ENCODE assay signal across 2 cellular contexts in genomic region chr22:19873138-19873959, GRCh38.
A peak's percentile ranks its signal among the peaks of the same experiment; 100 is the strongest.
TF ChIP-seq lines count a peak whose summit lies in the region.

No MANE protein-coding gene starts in this region.

TF ChIP-seq in SK-N-SH, 30 proteins besides CTCF, POLR2A, EP300 and RAD21 (continued from another document):
- TF ChIP-seq REST (IDR thresholded peaks at IDR 0.05; ENCODE audit: low read depth, low read length): no peak
- no peak for TF ChIP-seq JUND (IDR thresholded peaks at IDR 0.05)
- TF ChIP-seq TAF1 (IDR thresholded peaks at IDR 0.05; ENCODE audit: borderline replicate concordance, low read depth, low read length): no peak
- no peak for TF ChIP-seq IRF3 (IDR thresholded peaks at IDR 0.05; ENCODE audit: low read depth, low read length)
- no peak for TF ChIP-seq TCF12 (IDR thresholded peaks at IDR 0.05)
- no peak for TF ChIP-seq RCOR1 (IDR thresholded peaks at IDR 0.05; ENCODE audit: low read length)
- no peak for TF ChIP-seq MXI1 (IDR thresholded peaks at IDR 0.05; ENCODE audit: low read depth, low read length)
- TF ChIP-seq USF1 (IDR thresholded peaks at IDR 0.05; ENCODE audit: borderline replicate concordance, low read depth): no peak
- TF ChIP-seq GABPA (IDR thresholded peaks at IDR 0.05; ENCODE audit: low read depth): no peak
- TF ChIP-seq SMC3 (IDR thresholded peaks at IDR 0.05; ENCODE audit: low read depth, low read length): no peak
- no peak for TF ChIP-seq TEAD4 (IDR thresholded peaks at IDR 0.05; ENCODE audit: borderline replicate concordance, insufficient read depth)
- TF ChIP-seq MEF2A (IDR thresholded peaks at IDR 0.05; ENCODE audit: borderline replicate concordance, low read depth): no peak

TF ChIP-seq in HEK293, 187 proteins besides CTCF, POLR2A, EP300 and RAD21 (continued from another document and continues in another):
- TF ChIP-seq PRDM10 (tag by site-specific recombination; IDR thresholded peaks at IDR 0.05): no peak
- TF ChIP-seq ZNF223 (tag by site-specific recombination; IDR thresholded peaks at IDR 0.05): no peak
- TF ChIP-seq BCL11B (tag by site-specific recombination; IDR thresholded peaks at IDR 0.05; ENCODE audit: low read depth): no peak
- TF ChIP-seq ZBTB17 (tag by site-specific recombination; IDR thresholded peaks at IDR 0.05): no peak
- TF ChIP-seq ZFP69B (tag by site-specific recombination; IDR thresholded peaks at IDR 0.05): no peak
- TF ChIP-seq ZNF518A (tag by site-specific recombination; conservative IDR thresholded peaks at IDR 0.05; ENCODE audit: low read depth): no peak
- no peak for TF ChIP-seq ZNF280C (tag by site-specific recombination; IDR thresholded peaks at IDR 0.05)
- peak; percentile 43; the same call in 1 of the 2 replicates for TF ChIP-seq ZBTB11 (tag by site-specific recombination; conservative IDR thresholded peaks at IDR 0.05; ENCODE audit: low read depth)
- TF ChIP-seq ZSCAN16 (tag by site-specific recombination; IDR thresholded peaks at IDR 0.05): no peak
- peak; percentile 44 for TF ChIP-seq PATZ1 (tag by site-specific recombination; IDR thresholded peaks at IDR 0.05)
- no peak for TF ChIP-seq ZNF513 (tag by site-specific recombination; IDR thresholded peaks at IDR 0.05)
- TF ChIP-seq ZNF274 (IDR thresholded peaks at IDR 0.05; ENCODE audit: low read length): no peak
- no peak for TF ChIP-seq ZNF274 (tag by site-specific recombination; IDR thresholded peaks at IDR 0.05; ENCODE audit: borderline replicate concordance)
- no peak for TF ChIP-seq ZNF791 (tag by site-specific recombination; IDR thresholded peaks at IDR 0.05)
- TF ChIP-seq FEZF1 (tag by site-specific recombination; IDR thresholded peaks at IDR 0.05): no peak
- no peak for TF ChIP-seq ZNF560 (tag by site-specific recombination; IDR thresholded peaks at IDR 0.05; ENCODE audit: borderline replicate concordance)
- no peak for TF ChIP-seq ZNF585B (tag by site-specific recombination; IDR thresholded peaks at IDR 0.05)
- peak; percentile 77 for TF ChIP-seq GLIS1 (tag by site-specific recombination; IDR thresholded peaks at IDR 0.05)
- TF ChIP-seq IKZF3 (tag by site-specific recombination; IDR thresholded peaks at IDR 0.05): no peak
- TF ChIP-seq OSR2 (tag by site-specific recombination; IDR thresholded peaks at IDR 0.05): no peak
- no peak for TF ChIP-seq ZNF391 (tag by site-specific recombination; IDR thresholded peaks at IDR 0.05; ENCODE audit: borderline replicate concordance, low read depth)
- no peak for TF ChIP-seq SALL2 (tag by site-specific recombination; IDR thresholded peaks at IDR 0.05; ENCODE audit: borderline replicate concordance)
- no peak for TF ChIP-seq PRDM2 (tag by site-specific recombination; IDR thresholded peaks at IDR 0.05; ENCODE audit: borderline replicate concordance)
